8 cellular contexts compared by ENCODE assay signal in genomic region chr19:1445185-1445931, GRCh38. TPM values are rescaled to one million over a fixed set of nuclear protein-coding genes. Genes with fewer than 3 reads are reported as not detected.
DNase-seq lines count a peak whose midpoint lies in the region; ATAC-seq and TF ChIP-seq lines count a peak whose summit lies in the region.

No MANE protein-coding gene starts in this region.

- no peak overlapping the region; the same call in 1 of the 2 replicates for H2AFZ ChIP-seq in OCI-LY7 (ENCODE audit: low read length)

- DNase-seq in NCI-H82 (lab: John Stamatoyannopoulos, UW) (peak; percentile 70), NCI-H82 treated with DMSO at 0.1 percent for 48 hours (lab: John Stamatoyannopoulos, UW; ENCODE audit: unreplicated experiment) (no peak), OCI-LY7 (ENCODE audit: low spot score) (peak; percentile 80), fibroblast of peridontal ligament (ENCODE audit: extremely low read depth) (peak; percentile 18)
- DNase-seq in activated T-helper 1 cell treated with anti-CD3 and anti-CD28 coated beads, Interleukin-12 subunit alpha, Interleukin-12 subunit beta, Interleukin-2, Interleukin-4 antibody, amounts not matched to agents 30 ng/mL and 10 ng/mL and 1 ng/mL, durations not matched to agents 14 hours and 24 hours and 36 hours (ENCODE audit: low spot score) = peak; percentile 81
- peak; percentile 89 for DNase-seq in stimulated activated naive CD8-positive, alpha-beta T cell treated with anti-CD3 and anti-CD28 coated beads, Interleukin-15, Interleukin-2, amounts not matched to agents 100 U/mL and 50 U/mL, for 24 hours

- intact Hi-C loops in OCI-LY7 (cut with micrococcal nuclease; ENCODE audit: unreplicated experiment) = loop anchor here (2.0 kb wide), 1 partner anchor 33 kb away; the partner anchor contains the start of gene C19orf25
- intact Hi-C loops in activated T-helper 1 cell treated with anti-CD3 and anti-CD28 coated beads, Interleukin-12 subunit alpha, Interleukin-12 subunit beta, Interleukin-2, Interleukin-4 antibody, amounts not matched to agents 30 ng/mL and 10 ng/mL and 1 ng/mL, durations not matched to agents 14 hours and 24 hours and 36 hours (cut with micrococcal nuclease) = loop anchor here (1.0 to 5.0 kb wide), 4 partner anchors 10 to 322 kb away; partner anchors contain the start of gene ADAMTSL5

- H4K20me1 ChIP-seq in OCI-LY7 (ENCODE audit: insufficient read depth, low read length) = peaks cover 13% of the 10 kb centered on the region

- CTCF ChIA-PET in OCI-LY7 (lab: Charles Lee; ENCODE audit: unreplicated experiment) = no interaction called here

- H3K4me3 Mint-ChIP-seq in activated T-helper 1 cell treated with anti-CD3 and anti-CD28 coated beads, Interleukin-12 subunit alpha, Interleukin-12 subunit beta, Interleukin-2, Interleukin-4 antibody, amounts not matched to agents 30 ng/mL and 10 ng/mL and 1 ng/mL, durations not matched to agents 14 hours and 24 hours and 36 hours = peak overlapping the region; percentile 70
- peak overlapping the region; percentile 52 to 71 (median 56) for H3K4me3 Mint-ChIP-seq in nephron

- H3K4me3 ChIP-seq in OCI-LY7 (ENCODE audit: low read depth, low read length, poor library complexity, severe bottlenecking) = peak overlapping the region; percentile 60

- H3K9me2 ChIP-seq in OCI-LY7 (ENCODE audit: insufficient read depth, low read length) = no peaks in the 10 kb centered on the region

- peaks cover 7% of the 10 kb centered on the region for H3K4me1 Mint-ChIP-seq in activated T-helper 1 cell treated with anti-CD3 and anti-CD28 coated beads, Interleukin-12 subunit alpha, Interleukin-12 subunit beta, Interleukin-2, Interleukin-4 antibody, amounts not matched to agents 30 ng/mL and 10 ng/mL and 1 ng/mL, durations not matched to agents 14 hours and 24 hours and 36 hours (ENCODE audit: low read depth)
- peaks cover 5% of the 10 kb centered on the region for H3K4me1 Mint-ChIP-seq in nephron

- H3K9me3 ChIP-seq in OCI-LY7 (ENCODE audit: low read length) = no peaks in the 10 kb centered on the region

- peak overlapping the region; percentile 63 for H3K27ac Mint-ChIP-seq in activated T-helper 1 cell treated with anti-CD3 and anti-CD28 coated beads, Interleukin-12 subunit alpha, Interleukin-12 subunit beta, Interleukin-2, Interleukin-4 antibody, amounts not matched to agents 30 ng/mL and 10 ng/mL and 1 ng/mL, durations not matched to agents 14 hours and 24 hours and 36 hours
- no peak overlapping the region for H3K27ac Mint-ChIP-seq in nephron

- H3K36me3 Mint-ChIP-seq in activated T-helper 1 cell treated with anti-CD3 and anti-CD28 coated beads, Interleukin-12 subunit alpha, Interleukin-12 subunit beta, Interleukin-2, Interleukin-4 antibody, amounts not matched to agents 30 ng/mL and 10 ng/mL and 1 ng/mL, durations not matched to agents 14 hours and 24 hours and 36 hours (ENCODE audit: low read depth) = peaks cover 25% of the 10 kb centered on the region
- peaks cover 26% of the 10 kb centered on the region for H3K36me3 Mint-ChIP-seq in nephron (ENCODE audit: low read depth)

- H3K9me3 Mint-ChIP-seq in activated T-helper 1 cell treated with anti-CD3 and anti-CD28 coated beads, Interleukin-12 subunit alpha, Interleukin-12 subunit beta, Interleukin-2, Interleukin-4 antibody, amounts not matched to agents 30 ng/mL and 10 ng/mL and 1 ng/mL, durations not matched to agents 14 hours and 24 hours and 36 hours = no peaks in the 10 kb centered on the region
- no peaks in the 10 kb centered on the region for H3K9me3 Mint-ChIP-seq in nephron

- no TSS peak for BruUV-seq in OCI-LY7 (replicated peaks; lab: Mats Ljungman, UMichigan)

- peak; percentile 50 for ATAC-seq in HG03378 (IDR thresholded peaks at IDR 0.05; ENCODE audit: unreplicated experiment)
- peak; percentile 74 for ATAC-seq in stimulated activated naive CD8-positive, alpha-beta T cell treated with anti-CD3 and anti-CD28 coated beads, Interleukin-15, Interleukin-2, amounts not matched to agents 100 U/mL and 50 U/mL, for 24 hours

- peaks cover 37% of the 10 kb centered on the region for H3K4me1 ChIP-seq in OCI-LY7 (ENCODE audit: insufficient read depth, low read length, poor library complexity, severe bottlenecking)

- H3K79me2 ChIP-seq in OCI-LY7 (ENCODE audit: insufficient read depth, low read depth, low read length) = peaks cover 12% of the 10 kb centered on the region; the same call in 1 of the 2 replicates

- peaks cover 31% of the 10 kb centered on the region for H3K36me3 ChIP-seq in OCI-LY7 (ENCODE audit: insufficient read depth, low read length)

- peak overlapping the region; percentile 75 for H3K4me2 ChIP-seq in OCI-LY7 (ENCODE audit: low read length)

- TF ChIP-seq CTCF in OCI-LY7 (conservative IDR thresholded peaks at IDR 0.05; ENCODE audit: low read length) (peak; percentile 87), nephron (IDR thresholded peaks at IDR 0.05; ENCODE audit: unreplicated experiment in 3 of 3) (peak; percentile 97)

- POLR2A ChIA-PET in OCI-LY7 (lab: Charles Lee) = no interaction called here

- H3K27ac ChIP-seq in OCI-LY7 (ENCODE audit: low read depth, low read length, poor library complexity, severe bottlenecking) = peak overlapping the region; percentile 64

- peaks cover 26% of the 10 kb centered on the region for H3K27me3 Mint-ChIP-seq in activated T-helper 1 cell treated with anti-CD3 and anti-CD28 coated beads, Interleukin-12 subunit alpha, Interleukin-12 subunit beta, Interleukin-2, Interleukin-4 antibody, amounts not matched to agents 30 ng/mL and 10 ng/mL and 1 ng/mL, durations not matched to agents 14 hours and 24 hours and 36 hours (ENCODE audit: insufficient read depth)
- peaks cover 41% of the 10 kb centered on the region for H3K27me3 Mint-ChIP-seq in nephron (ENCODE audit: low read depth)

RNA-seq across cellular contexts. Expression of gene APC2, which starts 4.6 kb away (rescaled TPM):
- total RNA-seq in OCI-LY7 (2014; rRNA removed; shearing (Covaris generic)) = 0.23 and 0.57 TPM in 2 replicates
- 2.4 and 5.5 TPM in 2 replicates for total RNA-seq in OCI-LY7 (2022)
- total RNA-seq in activated T-helper 1 cell treated with anti-CD3 and anti-CD28 coated beads, Interleukin-12 subunit alpha, Interleukin-12 subunit beta, Interleukin-2, Interleukin-4 antibody, amounts not matched to agents 30 ng/mL and 10 ng/mL and 1 ng/mL, durations not matched to agents 14 hours and 24 hours and 36 hours = 0.16 and 0.17 TPM in 2 replicates

RNA-seq across cellular contexts. Expression of gene RPS15, which starts 7.2 kb away (rescaled TPM):
- total RNA-seq in OCI-LY7 (2014; rRNA removed; shearing (Covaris generic)) = 2,068 and 2,241 TPM in 2 replicates
- total RNA-seq in OCI-LY7 (2022) = 1,654 and 1,860 TPM in 2 replicates
- 1,387 and 1,455 TPM in 2 replicates for total RNA-seq in activated T-helper 1 cell treated with anti-CD3 and anti-CD28 coated beads, Interleukin-12 subunit alpha, Interleukin-12 subunit beta, Interleukin-2, Interleukin-4 antibody, amounts not matched to agents 30 ng/mL and 10 ng/mL and 1 ng/mL, durations not matched to agents 14 hours and 24 hours and 36 hours

RNA-seq across cellular contexts. Expression of gene C19orf25, which starts 33.7 kb away (rescaled TPM):
- 27.1 and 45.6 TPM in 2 replicates for total RNA-seq in OCI-LY7 (2014; rRNA removed; shearing (Covaris generic))
- total RNA-seq in OCI-LY7 (2022) = 54.6 and 58.6 TPM in 2 replicates
- total RNA-seq in activated T-helper 1 cell treated with anti-CD3 and anti-CD28 coated beads, Interleukin-12 subunit alpha, Interleukin-12 subunit beta, Interleukin-2, Interleukin-4 antibody, amounts not matched to agents 30 ng/mL and 10 ng/mL and 1 ng/mL, durations not matched to agents 14 hours and 24 hours and 36 hours = 37.1 and 38.5 TPM in 2 replicates

RNA-seq across cellular contexts. Expression of gene DAZAP1, which starts 38.0 kb away (rescaled TPM):
- 170 and 210 TPM in 2 replicates for total RNA-seq in OCI-LY7 (2014; rRNA removed; shearing (Covaris generic))
- 373 and 383 TPM in 2 replicates for total RNA-seq in OCI-LY7 (2022)
- total RNA-seq in activated T-helper 1 cell treated with anti-CD3 and anti-CD28 coated beads, Interleukin-12 subunit alpha, Interleukin-12 subunit beta, Interleukin-2, Interleukin-4 antibody, amounts not matched to agents 30 ng/mL and 10 ng/mL and 1 ng/mL, durations not matched to agents 14 hours and 24 hours and 36 hours = 301 and 304 TPM in 2 replicates

RNA-seq across cellular contexts. Expression of gene GAMT, which starts 44.0 kb away (rescaled TPM):
- total RNA-seq in OCI-LY7 (2014; rRNA removed; shearing (Covaris generic)) = 9.7 and 14.4 TPM in 2 replicates
- total RNA-seq in OCI-LY7 (2022) = 17.6 and 27.5 TPM in 2 replicates
- total RNA-seq in activated T-helper 1 cell treated with anti-CD3 and anti-CD28 coated beads, Interleukin-12 subunit alpha, Interleukin-12 subunit beta, Interleukin-2, Interleukin-4 antibody, amounts not matched to agents 30 ng/mL and 10 ng/mL and 1 ng/mL, durations not matched to agents 14 hours and 24 hours and 36 hours = 21.7 and 22.3 TPM in 2 replicates
